20 cellular contexts compared by ENCODE assay signal in genomic region chr7:78955329-78955728, GRCh38.
DNase-seq lines count a peak whose midpoint lies in the region; ATAC-seq, FAIRE-seq and TF ChIP-seq lines count a peak whose summit lies in the region.
"Had no signal": no experiment of that assay in that cellular context is flagged by ENCODE, and none has a peak within 500 bp of the region (broad histone marks: within the 10 kb centered on the region; RNA-seq: fewer than 3 reads in every experiment).

No MANE protein-coding gene starts in this region.

- CTCF ChIA-PET in HEK293 (lab: Yijun Ruan, JAX) = no interaction called here
- CTCF ChIA-PET in K562 (lab: Yijun Ruan, JAX; ENCODE audit: low intra/inter-chr PET ratio) = no interaction called here

- no peaks in the 10 kb centered on the region for H3K27me3 ChIP-seq in K562 (ENCODE audit: control insufficient read depth in 2 of 2, insufficient read depth in 2 of 2, low read length in 2 of 2)
- H3K27me3 ChIP-seq: BLaER1 had no signal

- intact Hi-C loops in K562 (cut with micrococcal nuclease) = no loop called here

- ATAC-seq in K562 = no peak

- H3K4me1 ChIP-seq in HEK293 (ENCODE audit: control insufficient read depth, insufficient read depth, low read length) = no peaks in the 10 kb centered on the region
- no peaks in the 10 kb centered on the region for H3K4me1 ChIP-seq in K562 (replicated peaks in 1 of 2; ENCODE audit: control insufficient read depth in 2 of 2, insufficient read depth in 2 of 2, low read length in 2 of 2)
- H3K4me1 ChIP-seq: BE2C, Caco-2 had no signal

- BruUV-seq in K562 (replicated peaks; lab: Mats Ljungman, UMichigan) = no TSS peak

- no peak overlapping the region for H3K4me3 ChIP-seq in HEK293 (ENCODE audit: low read depth, low read length)
- no peak overlapping the region for H3K4me3 ChIP-seq in K562
- H3K4me3 ChIP-seq: BLaER1 had no signal

- TF ChIP-seq POLR2A in K562 (conservative IDR thresholded peaks at IDR 0.05) = no peak

- in situ Hi-C loops in K562 (cut with MboI) = no loop called here

- H3K9me3 ChIP-seq in HEK293 (ENCODE audit: control insufficient read depth, insufficient read depth, low read depth, low read length) = no peaks in the 10 kb centered on the region
- H3K9me3 ChIP-seq in K562 (replicated peaks; ENCODE audit: control insufficient read depth, insufficient read depth, low read depth, low read length) = no peaks in the 10 kb centered on the region
- H3K9me3 ChIP-seq: BE2C, BLaER1, Caco-2 had no signal

- no peak for TF ChIP-seq CTCF in HEK293 (tag by site-specific recombination; IDR thresholded peaks at IDR 0.05)
- no peak for TF ChIP-seq CTCF in K562 (IDR thresholded peaks at IDR 0.05 in 2 of 3, conservative IDR thresholded peaks at IDR 0.05 in 1 of 3; ENCODE audit: insufficient read depth in 2 of 3, low read depth in 1 of 3, low read length in 3 of 3)

- H3K36me3 ChIP-seq in HEK293 (ENCODE audit: control insufficient read depth in 2 of 2, insufficient read depth in 1 of 2, low read length in 2 of 2) (no peaks in the 10 kb centered on the region), K562 (ENCODE audit: control insufficient read depth, insufficient read depth, low read length) (no peaks in the 10 kb centered on the region)
- H3K36me3 ChIP-seq: BE2C, BLaER1 had no signal

- no peak overlapping the region for H3K9ac ChIP-seq in K562 (ENCODE audit: insufficient read depth in 1 of 2, low read depth in 2 of 2, low read length in 2 of 2)
- H3K9ac ChIP-seq: BLaER1 had no signal

- no peaks in the 10 kb centered on the region for H3K9me1 ChIP-seq in K562 (ENCODE audit: control insufficient read depth, insufficient read depth, low read length)

- H3K79me2 ChIP-seq in K562 (ENCODE audit: control insufficient read depth, insufficient read depth, low read length) = no peaks in the 10 kb centered on the region

- FAIRE-seq in K562 (lab: Jason Lieb, UNC) (no peak), islet of Langerhans (lab: Jason Lieb, UNC) (peak; percentile 30), GM19239 (lab: Jason Lieb, UNC) (no peak)
- FAIRE-seq: A204.1, D721Med, G401.6, GM12891 had no signal

- no peak for TF ChIP-seq EP300 in K562 (IDR thresholded peaks at IDR 0.05; ENCODE audit: low read length)

- DNase-seq in K562 (ENCODE audit: extremely low read depth in 1 of 4, low spot score in 3 of 4) (no peak), inferior parietal cortex (ENCODE audit: extremely low spot score) (no peak), GM19239 (ENCODE audit: insufficient read length, low spot score) (no peak)
- DNase-seq: 8988T; ACHN; BE2C; C1 segment of cervical spinal cord; Caco-2; Calu3; CD4-positive, alpha-beta memory T cell; CD4-positive, CD25-positive, alpha-beta regulatory T cell; DMS79 treated with DMSO at 0.1 percent for 48 hours; GF-D8 had no signal

- no peaks in the 10 kb centered on the region for H4K20me1 ChIP-seq in K562 (replicated peaks; ENCODE audit: control insufficient read depth, insufficient read depth, low read length)
- H4K20me1 ChIP-seq: BLaER1 had no signal

- no peak for TF ChIP-seq RAD21 in K562 (CRISPR knock-in tag; conservative IDR thresholded peaks at IDR 0.05 in 1 of 2, IDR thresholded peaks at IDR 0.05 in 1 of 2)

- no peak overlapping the region for H3K27ac ChIP-seq in HEK293 (ENCODE audit: extremely low read depth, low read depth, low read length)
- no peak overlapping the region for H3K27ac ChIP-seq in K562 (ENCODE audit: extremely low read depth, low read depth, low read length)
- H3K27ac ChIP-seq: BLaER1 had no signal

- POLR2A ChIA-PET in HEK293 (lab: Yijun Ruan, JAX) = no interaction called here
- POLR2A ChIA-PET in K562 (lab: Yijun Ruan, JAX) = no interaction called here

- 0% methylated on average over 1 of the region's 1 CpG for WGBS in K562 (ENCODE audit: insufficient coverage, low coverage, missing lambda C conversion rate)

- H3K4me2 ChIP-seq in K562 (ENCODE audit: insufficient read depth, low read length) = no peak overlapping the region
- H3K4me2 ChIP-seq: BLaER1 had no signal

- H2AFZ ChIP-seq in K562 (ENCODE audit: low read depth, low read length) = no peak overlapping the region

TF ChIP-seq in HEK293, 187 proteins besides CTCF, POLR2A, EP300 and RAD21:
- TF ChIP-seq ZNF350 (tag by site-specific recombination; IDR thresholded peaks at IDR 0.05) (no peak), ZNF366 (tag by site-specific recombination; conservative IDR thresholded peaks at IDR 0.05) (peak; percentile 56; the same call in 1 of the 2 replicates)

TF ChIP-seq in K562, 482 proteins besides CTCF, POLR2A, EP300 and RAD21:
- TF ChIP-seq NCOR1 (IDR thresholded peaks at IDR 0.05) (no peak), PCBP2 (IDR thresholded peaks at IDR 0.05; ENCODE audit: low read depth, low read length, poor library complexity, severe bottlenecking) (peak; percentile 66)
